Comparison of ENCODE assay signal across 15 cellular contexts in the genomic region with DNA sequence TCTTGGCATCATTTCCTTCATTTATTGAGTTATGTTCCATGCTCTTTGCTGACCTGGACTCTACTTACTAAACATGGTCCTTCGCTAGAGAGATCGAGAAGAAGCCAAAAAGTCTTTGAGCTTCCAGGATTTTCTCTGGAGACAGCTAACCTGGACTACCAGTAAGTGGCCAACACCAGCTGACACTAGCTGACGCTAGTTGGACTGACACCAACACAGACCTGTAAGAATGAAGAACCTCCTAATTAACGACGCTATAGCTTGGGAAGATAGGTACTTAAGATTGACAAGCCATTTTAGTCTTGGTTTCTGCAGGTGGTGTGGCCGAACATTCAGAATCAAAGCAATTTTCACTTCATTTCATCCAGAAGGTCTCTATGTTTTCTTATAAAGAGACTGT.
DNase-seq lines count a peak whose midpoint lies in the region; TF ChIP-seq lines count a peak whose summit lies in the region.
"Had no signal": no experiment of that assay in that cellular context is flagged by ENCODE, and none has a peak within 500 bp of the region (broad histone marks: within the 10 kb centered on the region; RNA-seq: fewer than 3 reads in every experiment).

No MANE protein-coding gene starts in this region.

- H3K36me3 Mint-ChIP-seq in MCF 10A (ENCODE audit: insufficient read depth, unreplicated experiment) = peaks cover 12% of the 10 kb centered on the region
- H3K36me3 Mint-ChIP-seq: CD8-positive, alpha-beta memory T cell had no signal

- H3K27me3 ChIP-seq in breast epithelium (no peaks in the 10 kb centered on the region), prostate gland (replicated peaks; ENCODE audit: insufficient read depth) (no peaks in the 10 kb centered on the region), sigmoid colon (no peaks in the 10 kb centered on the region)
- H3K27me3 ChIP-seq: BLaER1 had no signal

- TF ChIP-seq CTCF in breast epithelium (IDR thresholded peaks at IDR 0.05) (no peak), MCF 10A (IDR thresholded peaks at IDR 0.05; ENCODE audit: unreplicated experiment) (no peak), coronary artery (IDR thresholded peaks at IDR 0.05) (no peak), prostate gland (IDR thresholded peaks at IDR 0.05) (no peak), sigmoid colon (IDR thresholded peaks at IDR 0.05) (no peak)

- 50% methylated on average over 6 of the region's 6 CpGs for WGBS in prostate gland
- WGBS in sigmoid colon, 2 donors = 76 to 90% methylated on average over 6 of the region's 6 CpGs

- peak overlapping the region; percentile 6 to 69 for H3K27ac ChIP-seq in breast epithelium
- H3K27ac ChIP-seq in coronary artery = peak overlapping the region; percentile 27 to 60
- H3K27ac ChIP-seq in prostate gland = peak overlapping the region; percentile 41 to 61
- H3K27ac ChIP-seq in sigmoid colon = peak overlapping the region in 1 of 4 donors; percentile 49
- H3K27ac ChIP-seq: 22Rv1, BLaER1 had no signal

- DNase-seq in breast epithelium (ENCODE audit: low spot score in 2 of 2) = no peak
- no peak for DNase-seq in MCF 10A (ENCODE audit: unreplicated experiment)
- DNase-seq in coronary artery (ENCODE audit: low spot score) = no peak
- DNase-seq in prostate gland (ENCODE audit: low spot score) = no peak
- no peak for DNase-seq in SKM-1 (lab: John Stamatoyannopoulos, UW; ENCODE audit: unreplicated experiment)
- no peak for DNase-seq in NCI-H1105 (lab: John Stamatoyannopoulos, UW)
- no peak for DNase-seq in sigmoid colon
- no peak for DNase-seq in SW480 (ENCODE audit: low spot score)
- DNase-seq: Caco-2; CD8-positive, alpha-beta memory T cell; DMS79; H7 had no signal

- no TSS peak for BruUV-seq in MCF 10A (replicated peaks; lab: Mats Ljungman, UMichigan)

- CTCF ChIA-PET in MCF 10A (lab: Yijun Ruan, JAX) = no interaction called here

- no peak for TF ChIP-seq POLR2A in breast epithelium (IDR thresholded peaks at IDR 0.05)
- no peak for TF ChIP-seq POLR2A in prostate gland (IDR thresholded peaks at IDR 0.05)
- no peak for TF ChIP-seq POLR2A in sigmoid colon (IDR thresholded peaks at IDR 0.05)

- H3K27me3 Mint-ChIP-seq in MCF 10A (ENCODE audit: insufficient read depth, unreplicated experiment) = no peaks in the 10 kb centered on the region
- H3K27me3 Mint-ChIP-seq: CD8-positive, alpha-beta memory T cell had no signal

- H3K4me3 ChIP-seq in breast epithelium = no peak overlapping the region
- H3K4me3 ChIP-seq in coronary artery = no peak overlapping the region
- H3K4me3 ChIP-seq in prostate gland = no peak overlapping the region
- no peak overlapping the region for H3K4me3 ChIP-seq in sigmoid colon
- H3K4me3 ChIP-seq: BLaER1, GM23338 had no signal

- H3K9me3 Mint-ChIP-seq in MCF 10A (ENCODE audit: unreplicated experiment) = peaks cover 7% of the 10 kb centered on the region

- POLR2A ChIA-PET in MCF 10A (lab: Yijun Ruan, JAX) = no interaction called here

- H3K36me3 ChIP-seq in breast epithelium (peaks cover 4% of the 10 kb centered on the region), prostate gland (no peaks in the 10 kb centered on the region), sigmoid colon (no peaks in the 10 kb centered on the region)
- H3K36me3 ChIP-seq: BLaER1 had no signal

- H3K27ac Mint-ChIP-seq in MCF 10A (ENCODE audit: low read depth, unreplicated experiment) = no peak overlapping the region
- H3K27ac Mint-ChIP-seq: CD8-positive, alpha-beta memory T cell; GM23338 had no signal

- no peak overlapping the region for H3K4me3 Mint-ChIP-seq in MCF 10A (ENCODE audit: unreplicated experiment)
- H3K4me3 Mint-ChIP-seq: CD8-positive, alpha-beta memory T cell; GM23338 had no signal

- intact Hi-C loops in breast epithelium (cut with DNase I; ENCODE audit: low total_unique reads) = no loop called here
- intact Hi-C loops in MCF 10A (cut with micrococcal nuclease) = no loop called here
- intact Hi-C loops in prostate gland (cut with DNase I) = no loop called here
- intact Hi-C loops in sigmoid colon (cut with DNase I) = no loop called here

- H3K4me1 Mint-ChIP-seq in MCF 10A (ENCODE audit: insufficient read depth, unreplicated experiment) = no peaks in the 10 kb centered on the region
- H3K4me1 Mint-ChIP-seq: CD8-positive, alpha-beta memory T cell had no signal

- H3K4me1 ChIP-seq in breast epithelium (no peaks in the 10 kb centered on the region), prostate gland (replicated peaks) (no peaks in the 10 kb centered on the region), sigmoid colon (peaks cover 0 to 9% (median 4%) of the 10 kb centered on the region in 4 donors)
- H3K4me1 ChIP-seq: BLaER1, Caco-2 had no signal

- no peak for TF ChIP-seq EP300 in sigmoid colon (IDR thresholded peaks at IDR 0.05)

- H3K9me3 ChIP-seq in breast epithelium (no peaks in the 10 kb centered on the region), prostate gland (no peaks in the 10 kb centered on the region), sigmoid colon (no peaks in the 10 kb centered on the region)
- H3K9me3 ChIP-seq: BLaER1, Caco-2 had no signal
